ENCODE assay signal across 11 cellular contexts in genomic region chr15:96343529-96344072, GRCh38. TPM values are rescaled to one million over a fixed set of nuclear protein-coding genes. Genes with fewer than 3 reads are reported as not detected.
DNase-seq lines count a peak whose midpoint lies in the region; ATAC-seq and TF ChIP-seq lines count a peak whose summit lies in the region.
"Had no signal": no experiment of that assay in that cellular context is flagged by ENCODE, and none has a peak within 500 bp of the region (broad histone marks: within the 10 kb centered on the region; RNA-seq: fewer than 3 reads in every experiment).

No MANE protein-coding gene starts in this region.

- H3K36me3 Mint-ChIP-seq in activated naive CD4-positive, alpha-beta T cell treated with anti-CD3 and anti-CD28 coated beads, Interleukin-2, amount 50 U/mL, for 72 hours = peaks cover 24 to 41% of the 10 kb centered on the region in 2 donors

- peak overlapping the region; percentile 24 for H3K4me3 ChIP-seq in NT2/D1 (ENCODE audit: insufficient read length, low read depth)
- peak overlapping the region in 1 of 3 donors; percentile 5 for H3K4me3 ChIP-seq in right lobe of liver
- peak overlapping the region; percentile 80 to 89 (median 88) for H3K4me3 ChIP-seq in stomach
- H3K4me3 ChIP-seq in effector memory CD4-positive, alpha-beta T cell (ENCODE audit: insufficient read depth, low read depth, low read length, poor library complexity, severe bottlenecking) = no peak overlapping the region
- H3K4me3 ChIP-seq: GM23248 had no signal

- TF ChIP-seq POLR2A in right lobe of liver (IDR thresholded peaks at IDR 0.05) (no peak), stomach (IDR thresholded peaks at IDR 0.05) (no peak)

- no peak for TF ChIP-seq CTCF in right lobe of liver (IDR thresholded peaks at IDR 0.05)
- TF ChIP-seq CTCF in stomach (IDR thresholded peaks at IDR 0.05) = no peak

- peak overlapping the region in 1 of 2 donors; percentile 44 for H3K27ac Mint-ChIP-seq in activated naive CD4-positive, alpha-beta T cell treated with anti-CD3 and anti-CD28 coated beads, Interleukin-2, amount 50 U/mL, for 72 hours

- peaks cover 88% of the 10 kb centered on the region for H3K27me3 ChIP-seq in NT2/D1 (ENCODE audit: insufficient read depth, insufficient read length)
- H3K27me3 ChIP-seq in right lobe of liver = no peaks in the 10 kb centered on the region
- H3K27me3 ChIP-seq in stomach = peaks cover 0 to 77% (median 5%) of the 10 kb centered on the region in 3 donors
- peaks cover 46% of the 10 kb centered on the region for H3K27me3 ChIP-seq in effector memory CD4-positive, alpha-beta T cell (replicated peaks; ENCODE audit: control insufficient read depth, insufficient read depth, low read length, poor library complexity, severe bottlenecking)

- no peaks in the 10 kb centered on the region for H3K9me3 Mint-ChIP-seq in activated naive CD4-positive, alpha-beta T cell treated with anti-CD3 and anti-CD28 coated beads, Interleukin-2, amount 50 U/mL, for 72 hours

- no peak for TF ChIP-seq EP300 in stomach (IDR thresholded peaks at IDR 0.05)

- H3K9ac ChIP-seq in NT2/D1 (ENCODE audit: insufficient read length, low read depth) = no peak overlapping the region
- H3K9ac ChIP-seq: GM23248 had no signal

- H3K4me1 ChIP-seq in NT2/D1 (ENCODE audit: insufficient read depth, insufficient read length) = peaks cover 16% of the 10 kb centered on the region
- H3K4me1 ChIP-seq in right lobe of liver = peaks cover 0 to 6% (median 3%) of the 10 kb centered on the region in 4 donors
- peaks cover 38 to 67% (median 43%) of the 10 kb centered on the region in 4 donors for H3K4me1 ChIP-seq in stomach
- H3K4me1 ChIP-seq in effector memory CD4-positive, alpha-beta T cell (ENCODE audit: control insufficient read depth, insufficient read depth, low read length, poor library complexity, severe bottlenecking) = peaks cover 3% of the 10 kb centered on the region

- no peaks in the 10 kb centered on the region for H3K36me3 ChIP-seq in NT2/D1 (ENCODE audit: insufficient read depth, insufficient read length, low read length)
- no peaks in the 10 kb centered on the region for H3K36me3 ChIP-seq in right lobe of liver
- no peaks in the 10 kb centered on the region for H3K36me3 ChIP-seq in stomach
- H3K36me3 ChIP-seq in effector memory CD4-positive, alpha-beta T cell (ENCODE audit: control insufficient read depth, insufficient read depth, low read length) = no peaks in the 10 kb centered on the region

- H3K9me3 ChIP-seq in NT2/D1 (ENCODE audit: insufficient read depth, low read length) (no peaks in the 10 kb centered on the region), right lobe of liver (no peaks in the 10 kb centered on the region), stomach (no peaks in the 10 kb centered on the region)
- H3K9me3 ChIP-seq in effector memory CD4-positive, alpha-beta T cell (ENCODE audit: control insufficient read depth, low read length) = no peaks in the 10 kb centered on the region

- 50% methylated on average over 20 of the region's 29 CpGs for WGBS in right lobe of liver (ENCODE audit: insufficient coverage, low coverage, low lambda C conversion rate, missing lambda C conversion rate)
- 6 to 26% (median 14%) methylated on average over 22 to 29 of the region's 29 CpGs for WGBS in stomach, 5 donors

- intact Hi-C loops in right lobe of liver (cut with DNase I) = loop anchor here in 1 of 2 donors (10.0 kb wide), 1 partner anchor 159 kb away; no protein-coding TSS in a partner anchor
- intact Hi-C loops in stomach (cut with DNase I; ENCODE audit: low total_unique reads) = no loop called here

- ATAC-seq in right lobe of liver = no peak
- ATAC-seq in activated naive CD4-positive, alpha-beta T cell treated with anti-CD3 and anti-CD28 coated beads, Interleukin-2, amount 50 U/mL, for 72 hours = no peak
- no peak for ATAC-seq in HG03039 (IDR thresholded peaks at IDR 0.05; ENCODE audit: unreplicated experiment)

- H3K27ac ChIP-seq in right lobe of liver = peak overlapping the region; percentile 90 to 97 (median 91)
- peak overlapping the region; percentile 96 to 97 (median 97) for H3K27ac ChIP-seq in stomach
- no peak overlapping the region for H3K27ac ChIP-seq in effector memory CD4-positive, alpha-beta T cell (ENCODE audit: insufficient read depth, low read length, poor library complexity, severe bottlenecking)
- H3K27ac ChIP-seq: GM23248 had no signal

- DNase-seq in NT2/D1 (ENCODE audit: low read depth, low spot score) = no peak
- DNase-seq in dermis blood vessel endothelial cell = peak; percentile 49
- peak in 1 of 3 donors; percentile 41 for DNase-seq in right lobe of liver
- no peak for DNase-seq in stomach
- DNase-seq in effector memory CD4-positive, alpha-beta T cell = no peak
- no peak for DNase-seq in activated naive CD4-positive, alpha-beta T cell treated with anti-CD3 and anti-CD28 coated beads, Interleukin-2, amount 50 U/mL, for 72 hours (ENCODE audit: low spot score in 2 of 2)
- no peak for DNase-seq in activated naive CD4-positive, alpha-beta T cell treated with anti-CD3 and anti-CD28 coated beads, Interleukin-2, amount 50 U/mL, for 16 hours
- DNase-seq: activated CD4-positive, alpha-beta T cell treated with anti-CD3 and anti-CD28 coated beads for 1 hour; GM23248; NCI-H1694 had no signal

RNA-seq across cellular contexts. Expression of gene NR2F2, which starts 13.1 kb away (rescaled TPM):
- total RNA-seq in dermis blood vessel endothelial cell (14.0 and 36.6 TPM in 2 replicates), right lobe of liver (10 to 100 TPM; 11.6 to 30.0 (median 20.7) TPM), stomach (10 to 100 TPM; 36.8 to 96.2 (median 63.0) TPM)
- 10 to 100 TPM; 30.9 to 47.4 (median 39.7) TPM for polyA plus RNA-seq in stomach
- not detected for total RNA-seq in activated naive CD4-positive, alpha-beta T cell treated with anti-CD3 and anti-CD28 coated beads, Interleukin-2, amount 50 U/mL, for 72 hours

Comparison
In these comparisons a context has a peak if more than half of its experiments do, and no peak if none do; other contexts are left out.
1. RNA of gene NR2F2, which starts 13.1 kb away (total RNA-seq): 36.8 to 96.2 TPM in stomach, 11.6 to 30.0 TPM in right lobe of liver and 14.0 to 36.6 TPM in dermis blood vessel endothelial cell; not detected in activated naive CD4-positive, alpha-beta T cell treated with anti-CD3 and anti-CD28 coated beads, Interleukin-2, amount 50 U/mL, for 72 hours; every median in the first group is over 10 times any median in the second.